Comparison of ENCODE assay signal across 1 cellular context in genomic region chr19:40713939-40714338, GRCh38.
TF ChIP-seq lines count a peak whose summit lies in the region.

No MANE protein-coding gene starts in this region.

TF ChIP-seq in GM23338, 12 proteins besides CTCF, POLR2A, EP300 and RAD21:
- TF ChIP-seq ZNF462 (CRISPR knock-in tag; IDR thresholded peaks at IDR 0.05) (no peak), EZH2 (IDR thresholded peaks at IDR 0.05; ENCODE audit: low read depth, unreplicated experiment) (no peak), JUNB (IDR thresholded peaks at IDR 0.05; ENCODE audit: unreplicated experiment) (no peak), REST (IDR thresholded peaks at IDR 0.05; ENCODE audit: unreplicated experiment) (no peak), ZNF114 (CRISPR knock-in tag; IDR thresholded peaks at IDR 0.05) (no peak), ETS1 (IDR thresholded peaks at IDR 0.05) (no peak), STAT1 (IDR thresholded peaks at IDR 0.05; ENCODE audit: unreplicated experiment) (no peak), CREB1 (CRISPR knock-in tag; IDR thresholded peaks at IDR 0.05; ENCODE audit: low read depth) (no peak), ZNF331 (CRISPR knock-in tag; IDR thresholded peaks at IDR 0.05; ENCODE audit: low read depth) (no peak), EZH2phosphoT487 (IDR thresholded peaks at IDR 0.05; ENCODE audit: unreplicated experiment) (no peak), POLR2AphosphoS5 (IDR thresholded peaks at IDR 0.05; ENCODE audit: low read depth) (no peak), NANOG (IDR thresholded peaks at IDR 0.05; ENCODE audit: borderline replicate concordance) (no peak)
